In genomic region chr1:236303675-236304074, GRCh38 we compare ENCODE assay signal across 15 cellular contexts. TPM values are rescaled to one million over a fixed set of nuclear protein-coding genes. Genes with fewer than 3 reads are reported as not detected.
DNase-seq lines count a peak whose midpoint lies in the region; ATAC-seq and TF ChIP-seq lines count a peak whose summit lies in the region.
"Had no signal": no experiment of that assay in that cellular context is flagged by ENCODE, and none has a peak within 500 bp of the region (broad histone marks: within the 10 kb centered on the region; RNA-seq: fewer than 3 reads in every experiment).

No MANE protein-coding gene starts in this region.

- H3K4me1 Mint-ChIP-seq in activated naive CD8-positive, alpha-beta T cell treated with anti-CD3 and anti-CD28 coated beads for 36 hours, result peaks cover 4% of the 10 kb centered on the region
- no peaks in the 10 kb centered on the region for H3K4me1 Mint-ChIP-seq in CD14-positive monocyte
- H3K4me1 Mint-ChIP-seq: CD4-positive, alpha-beta memory T cell; nephron had no signal

- TF ChIP-seq CTCF in GM12864 (IDR thresholded peaks at IDR 0.05; ENCODE audit: low read depth, low read length, missing control alignments) (peak; percentile 41), CD14-positive monocyte (IDR thresholded peaks at IDR 0.05) (no peak)

- DNase-seq in GM12864 (ENCODE audit: low read depth) (no peak), CD14-positive monocyte (ENCODE audit: low spot score) (no peak), COLO829 (ENCODE audit: low spot score) (no peak), hypothalamus (lab: John Stamatoyannopoulos, UW) (no peak)
- DNase-seq in activated naive CD8-positive, alpha-beta T cell treated with anti-CD3 and anti-CD28 coated beads for 36 hours, result peak; percentile 8
- DNase-seq: activated gamma-delta T cell; CD4-positive, alpha-beta memory T cell; NCI-H510A treated with DMSO at 0.1 percent for 48 hours; T1000 had no signal

- no peaks in the 10 kb centered on the region for H3K36me3 Mint-ChIP-seq in activated naive CD8-positive, alpha-beta T cell treated with anti-CD3 and anti-CD28 coated beads for 36 hours
- H3K36me3 Mint-ChIP-seq in CD14-positive monocyte, result no peaks in the 10 kb centered on the region
- H3K36me3 Mint-ChIP-seq: CD4-positive, alpha-beta memory T cell had no signal

- intact Hi-C loops in CD14-positive monocyte (cut with micrococcal nuclease), result no loop called here

- ATAC-seq in GM19035 (IDR thresholded peaks at IDR 0.05; ENCODE audit: unreplicated experiment), result peak; percentile 72
- ATAC-seq in HG03045 (IDR thresholded peaks at IDR 0.05; ENCODE audit: unreplicated experiment), result peak; percentile 68
- ATAC-seq in HG03135 (IDR thresholded peaks at IDR 0.05; ENCODE audit: unreplicated experiment), result no peak
- ATAC-seq: HepG2 had no signal

- no peaks in the 10 kb centered on the region for H3K9me3 Mint-ChIP-seq in activated naive CD8-positive, alpha-beta T cell treated with anti-CD3 and anti-CD28 coated beads for 36 hours
- H3K9me3 Mint-ChIP-seq in CD14-positive monocyte, result peaks cover 0 to 3% (median 0%) of the 10 kb centered on the region in 7 donors
- H3K9me3 Mint-ChIP-seq: CD4-positive, alpha-beta memory T cell; nephron had no signal

- H3K4me3 ChIP-seq in GM12864 (ENCODE audit: low read depth, low read length), result no peak overlapping the region
- H3K4me3 ChIP-seq: tibial nerve had no signal

- H3K27ac Mint-ChIP-seq in activated naive CD8-positive, alpha-beta T cell treated with anti-CD3 and anti-CD28 coated beads for 36 hours, result no peak overlapping the region
- no peak overlapping the region for H3K27ac Mint-ChIP-seq in CD14-positive monocyte
- H3K27ac Mint-ChIP-seq: nephron had no signal

- no peak overlapping the region for H3K4me3 Mint-ChIP-seq in activated naive CD8-positive, alpha-beta T cell treated with anti-CD3 and anti-CD28 coated beads for 36 hours
- no peak overlapping the region for H3K4me3 Mint-ChIP-seq in CD14-positive monocyte
- H3K4me3 Mint-ChIP-seq: CD4-positive, alpha-beta memory T cell; nephron had no signal

- no peaks in the 10 kb centered on the region for H3K27me3 Mint-ChIP-seq in activated naive CD8-positive, alpha-beta T cell treated with anti-CD3 and anti-CD28 coated beads for 36 hours
- H3K27me3 Mint-ChIP-seq in CD14-positive monocyte (ENCODE audit: low read depth in 3 of 3), result no peaks in the 10 kb centered on the region

RNA-seq across cellular contexts. Expression of gene ERO1B, which starts 21.9 kb away (rescaled TPM):
- 1 to 10 TPM; 2.8 to 3.7 TPM for total RNA-seq in activated naive CD8-positive, alpha-beta T cell treated with anti-CD3 and anti-CD28 coated beads for 36 hours
- polyA plus RNA-seq in CD14-positive monocyte, result 1 to 10 TPM; 2.7 to 3.2 TPM
